40 cellular contexts compared by ENCODE assay signal in genomic region chr6:120468486-120468885, GRCh38.
"Had no signal": no experiment of that assay in that cellular context is flagged by ENCODE, and none has a peak within 500 bp of the region (broad histone marks: within the 10 kb centered on the region; RNA-seq: fewer than 3 reads in every experiment).

No MANE protein-coding gene starts in this region.

- ATAC-seq: activated naive CD4-positive, alpha-beta T cell treated with anti-CD3 and anti-CD28 coated beads, Interleukin-2, amount 50 U/mL, for 72 hours; activated naive CD8-positive, alpha-beta T cell treated with anti-CD3 and anti-CD28 coated beads, Interleukin-2, amount 50 U/mL, for 24 hours; activated T-cell treated with anti-CD3 and anti-CD28 coated beads, Interleukin-2, amount 50 U/mL, for 4 hours; activated T-cell treated with anti-CD3 and anti-CD28 coated beads, Interleukin-2, amount 50 U/mL, for 72 hours; activated T-helper 17 cell treated with anti-CD3 and anti-CD28 coated beads, Interleukin-2, amount 50 U/mL, for 72 hours; body of pancreas had no signal

- H3K27ac ChIP-seq: adrenal gland, ascending aorta, body of pancreas, brain microvascular endothelial cell, breast epithelium, cardiac muscle cell had no signal

- H3K4me1 ChIP-seq: adrenal gland, ascending aorta, body of pancreas, breast epithelium had no signal

- H3K4me3 ChIP-seq: adrenal gland, ascending aorta, body of pancreas, breast epithelium, cardiac muscle cell had no signal

- H3K9me3 ChIP-seq: adrenal gland, ascending aorta, body of pancreas had no signal

- H3K27me3 ChIP-seq: adrenal gland, ascending aorta, body of pancreas, brain microvascular endothelial cell, breast epithelium, cardiac muscle cell had no signal

- DNase-seq: activated effector memory CD4-positive, alpha-beta T cell treated with anti-CD3 and anti-CD28 coated beads, Interleukin-2, amount 50 U/mL, for 16 hours; activated effector memory CD4-positive, alpha-beta T cell treated with Interleukin-2 at 50 U/mL for 16 hours; activated gamma-delta T cell; activated gamma-delta T cell treated with Interleukin-2 at 50 U/mL for 16 hours; activated naive CD4-positive, alpha-beta T cell; activated naive CD4-positive, alpha-beta T cell treated with anti-CD3 and anti-CD28 coated beads for 36 hours; activated naive CD4-positive, alpha-beta T cell treated with anti-CD3 and anti-CD28 coated beads, Interleukin-2, amount 10 ng/mL, durations not matched to agents 7 days and 5 days; activated naive CD4-positive, alpha-beta T cell treated with anti-CD3 and anti-CD28 coated beads, Interleukin-2, amount 50 U/mL, for 16 hours; activated naive CD4-positive, alpha-beta T cell treated with Interleukin-2 at 50 U/mL for 16 hours; activated naive CD8-positive, alpha-beta T cell treated with anti-CD3 and anti-CD28 coated beads for 36 hours; activated naive CD8-positive, alpha-beta T cell treated with anti-CD3 and anti-CD28 coated beads, Interleukin-2, amount 10 ng/mL, durations not matched to agents 7 days and 5 days; activated naive CD8-positive, alpha-beta T cell treated with anti-CD3 and anti-CD28 coated beads, Interleukin-2, amount 50 U/mL, for 24 hours; activated T-cell treated with anti-CD3 and anti-CD28 coated beads, Interleukin-2, amount 50 U/mL, for 1 hour; activated T-cell treated with anti-CD3 and anti-CD28 coated beads, Interleukin-2, amount 50 U/mL, for 24 hours; activated T-cell treated with anti-CD3 and anti-CD28 coated beads, Interleukin-2, amount 50 U/mL, for 4 hours; activated T-cell treated with anti-CD3 and anti-CD28 coated beads, Interleukin-2, amount 50 U/mL, for 48 hours; activated T-cell treated with anti-CD3 and anti-CD28 coated beads, Interleukin-2, amount 50 U/mL, for 72 hours; adrenal gland; amniotic stem cell; amygdala; anterior cingulate cortex; aorta; body of pancreas; brain microvascular endothelial cell; caudate nucleus; central memory CD4-positive, alpha-beta T cell; cerebellar nuclear complex had no signal

- H3K27me3 Mint-ChIP-seq: activated naive CD4-positive, alpha-beta T cell treated with anti-CD3 and anti-CD28 coated beads, Interleukin-2, amount 10 ng/mL, durations not matched to agents 7 days and 5 days; activated naive CD4-positive, alpha-beta T cell treated with anti-CD3 and anti-CD28 coated beads, Interleukin-2, amount 50 U/mL, for 24 hours; activated naive CD8-positive, alpha-beta T cell; activated naive CD8-positive, alpha-beta T cell treated with anti-CD3 and anti-CD28 coated beads for 36 hours; activated naive CD8-positive, alpha-beta T cell treated with anti-CD3 and anti-CD28 coated beads, Interleukin-2, amount 10 ng/mL, durations not matched to agents 7 days and 5 days; activated naive CD8-positive, alpha-beta T cell treated with anti-CD3 and anti-CD28 coated beads, Interleukin-2, amount 50 U/mL, for 24 hours; activated T-cell treated with anti-CD3 and anti-CD28 coated beads, Interleukin-2, amount 50 U/mL, for 24 hours; activated T-helper 17 cell treated with anti-CD3 and anti-CD28 coated beads, Interleukin-2, amount 50 U/mL, for 72 hours; central memory CD8-positive, alpha-beta T cell had no signal

- FAIRE-seq: astrocyte, bronchial epithelial cell had no signal

- H3K4me1 Mint-ChIP-seq: activated naive CD4-positive, alpha-beta T cell treated with anti-CD3 and anti-CD28 coated beads, Interleukin-2, amount 10 ng/mL, durations not matched to agents 7 days and 5 days; activated naive CD4-positive, alpha-beta T cell treated with anti-CD3 and anti-CD28 coated beads, Interleukin-2, amount 50 U/mL, for 24 hours; activated naive CD8-positive, alpha-beta T cell treated with anti-CD3 and anti-CD28 coated beads for 36 hours; activated naive CD8-positive, alpha-beta T cell treated with anti-CD3 and anti-CD28 coated beads, Interleukin-2, amount 10 ng/mL, durations not matched to agents 7 days and 5 days; activated naive CD8-positive, alpha-beta T cell treated with anti-CD3 and anti-CD28 coated beads, Interleukin-2, amount 50 U/mL, for 24 hours; activated T-helper 17 cell treated with anti-CD3 and anti-CD28 coated beads, Interleukin-2, amount 50 U/mL, for 72 hours; brain; central memory CD8-positive, alpha-beta T cell had no signal

- H3K27ac Mint-ChIP-seq: activated naive CD4-positive, alpha-beta T cell treated with anti-CD3 and anti-CD28 coated beads for 36 hours; activated naive CD4-positive, alpha-beta T cell treated with anti-CD3 and anti-CD28 coated beads, Interleukin-2, amount 10 ng/mL, durations not matched to agents 7 days and 5 days; activated naive CD4-positive, alpha-beta T cell treated with anti-CD3 and anti-CD28 coated beads, Interleukin-2, amount 50 U/mL, for 24 hours; activated naive CD4-positive, alpha-beta T cell treated with anti-CD3 and anti-CD28 coated beads, Interleukin-2, amount 50 U/mL, for 72 hours; activated naive CD8-positive, alpha-beta T cell; activated naive CD8-positive, alpha-beta T cell treated with anti-CD3 and anti-CD28 coated beads for 36 hours; activated naive CD8-positive, alpha-beta T cell treated with anti-CD3 and anti-CD28 coated beads, Interleukin-2, amount 10 ng/mL, durations not matched to agents 7 days and 5 days; activated naive CD8-positive, alpha-beta T cell treated with anti-CD3 and anti-CD28 coated beads, Interleukin-2, amount 50 U/mL, for 24 hours; activated T-cell treated with anti-CD3 and anti-CD28 coated beads, Interleukin-2, amount 50 U/mL, for 24 hours; activated T-cell treated with anti-CD3 and anti-CD28 coated beads, Interleukin-2, amount 50 U/mL, for 72 hours; activated T-helper 1 cell treated with anti-CD3 and anti-CD28 coated beads, Interleukin-12 subunit alpha, Interleukin-12 subunit beta, Interleukin-2, Interleukin-4 antibody, amounts not matched to agents 30 ng/mL and 10 ng/mL and 1 ng/mL, durations not matched to agents 14 hours and 24 hours and 36 hours; activated T-helper 17 cell treated with anti-CD3 and anti-CD28 coated beads, Interleukin-2, amount 50 U/mL, for 72 hours; activated T-helper 2 cell treated with anti-CD3 and anti-CD28 coated beads, Interferon-gamma antibody, Interleukin-2, Interleukin-4, amounts not matched to agents 10 μg/mL and 5 μg/mL and 100 μg/mL, durations not matched to agents 14 hours and 24 hours and 36 hours; brain had no signal

- H3K36me3 Mint-ChIP-seq: activated naive CD4-positive, alpha-beta T cell treated with anti-CD3 and anti-CD28 coated beads, Interleukin-2, amount 10 ng/mL, durations not matched to agents 7 days and 5 days; activated naive CD4-positive, alpha-beta T cell treated with anti-CD3 and anti-CD28 coated beads, Interleukin-2, amount 50 U/mL, for 24 hours; activated naive CD4-positive, alpha-beta T cell treated with anti-CD3 and anti-CD28 coated beads, Interleukin-2, amount 50 U/mL, for 72 hours; activated naive CD8-positive, alpha-beta T cell; activated naive CD8-positive, alpha-beta T cell treated with anti-CD3 and anti-CD28 coated beads for 36 hours; activated naive CD8-positive, alpha-beta T cell treated with anti-CD3 and anti-CD28 coated beads, Interleukin-2, amount 10 ng/mL, durations not matched to agents 7 days and 5 days; brain had no signal

- H3K9me3 Mint-ChIP-seq: activated naive CD4-positive, alpha-beta T cell treated with anti-CD3 and anti-CD28 coated beads, Interleukin-2, amount 50 U/mL, for 24 hours; activated naive CD8-positive, alpha-beta T cell treated with anti-CD3 and anti-CD28 coated beads for 36 hours; activated naive CD8-positive, alpha-beta T cell treated with anti-CD3 and anti-CD28 coated beads, Interleukin-2, amount 10 ng/mL, durations not matched to agents 7 days and 5 days; activated T-cell treated with anti-CD3 and anti-CD28 coated beads, Interleukin-2, amount 50 U/mL, for 24 hours; activated T-helper 1 cell treated with anti-CD3 and anti-CD28 coated beads, Interleukin-12 subunit alpha, Interleukin-12 subunit beta, Interleukin-2, Interleukin-4 antibody, amounts not matched to agents 30 ng/mL and 10 ng/mL and 1 ng/mL, durations not matched to agents 14 hours and 24 hours and 36 hours had no signal

- H3K4me3 Mint-ChIP-seq: activated naive CD4-positive, alpha-beta T cell treated with anti-CD3 and anti-CD28 coated beads for 36 hours; activated naive CD4-positive, alpha-beta T cell treated with anti-CD3 and anti-CD28 coated beads, Interleukin-2, amount 10 ng/mL, durations not matched to agents 7 days and 5 days; activated naive CD4-positive, alpha-beta T cell treated with anti-CD3 and anti-CD28 coated beads, Interleukin-2, amount 50 U/mL, for 24 hours; activated naive CD8-positive, alpha-beta T cell; activated naive CD8-positive, alpha-beta T cell treated with anti-CD3 and anti-CD28 coated beads for 36 hours; activated naive CD8-positive, alpha-beta T cell treated with anti-CD3 and anti-CD28 coated beads, Interleukin-2, amount 10 ng/mL, durations not matched to agents 7 days and 5 days; activated naive CD8-positive, alpha-beta T cell treated with anti-CD3 and anti-CD28 coated beads, Interleukin-2, amount 50 U/mL, for 24 hours; activated T-cell treated with anti-CD3 and anti-CD28 coated beads, Interleukin-2, amount 50 U/mL, for 24 hours; activated T-cell treated with anti-CD3 and anti-CD28 coated beads, Interleukin-2, amount 50 U/mL, for 4 hours; activated T-cell treated with anti-CD3 and anti-CD28 coated beads, Interleukin-2, amount 50 U/mL, for 72 hours; activated T-helper 1 cell treated with anti-CD3 and anti-CD28 coated beads, Interleukin-12 subunit alpha, Interleukin-12 subunit beta, Interleukin-2, Interleukin-4 antibody, amounts not matched to agents 30 ng/mL and 10 ng/mL and 1 ng/mL, durations not matched to agents 14 hours and 24 hours and 36 hours; activated T-helper 17 cell treated with anti-CD3 and anti-CD28 coated beads, Interleukin-2, amount 50 U/mL, for 72 hours; brain; central memory CD8-positive, alpha-beta T cell had no signal

- H3K36me3 ChIP-seq: adrenal gland, ascending aorta, brain microvascular endothelial cell, breast epithelium, cardiac muscle cell had no signal
